In genomic region chr1:109773203-109773899, GRCh38 we compare ENCODE assay signal across 8 cellular contexts. TPM values are rescaled to one million over a fixed set of nuclear protein-coding genes. Genes with fewer than 3 reads are reported as not detected.
DNase-seq lines count a peak whose midpoint lies in the region; ATAC-seq lines count a peak whose summit lies in the region.

No MANE protein-coding gene starts in this region.

- intact Hi-C loops in posterior vena cava (cut with DNase I) (loop anchor here (5.0 to 10.0 kb wide), 2 partner anchors 136 to 229 kb away; partner anchors contain the start of gene GNAI3 (in 1 of the 2)), aorta (cut with DNase I) (loop anchor here (2.0 kb wide), 2 partner anchors 133 to 227 kb away; no protein-coding TSS in a partner anchor)

- H3K27me3 ChIP-seq in aorta (ENCODE audit: control insufficient read depth in 1 of 2, insufficient read depth in 2 of 2, low read length in 1 of 2), result no peaks in the 10 kb centered on the region

- no peaks in the 10 kb centered on the region for H3K36me3 ChIP-seq in aorta (ENCODE audit: control insufficient read depth in 1 of 2, insufficient read depth in 2 of 2, low read length in 1 of 2)

- no peaks in the 10 kb centered on the region for H3K9me3 ChIP-seq in aorta (ENCODE audit: control insufficient read depth, low read length)

- peak; percentile 78 for ATAC-seq in GM21723 (IDR thresholded peaks at IDR 0.05; ENCODE audit: unreplicated experiment)
- peak; percentile 89 for ATAC-seq in aorta (ENCODE audit: low FRiP score)

- H3K4me3 ChIP-seq in aorta (ENCODE audit: low read length in 2 of 2), result no peak overlapping the region

- DNase-seq in DMS153 treated with DMSO at 0.1 percent for 48 hours (lab: John Stamatoyannopoulos, UW; ENCODE audit: unreplicated experiment), result peak; percentile 65
- peak; percentile 83 for DNase-seq in MV-4-11 (lab: John Stamatoyannopoulos, UW)
- DNase-seq in SK-N-DZ (ENCODE audit: low spot score), result peak; percentile 86
- DNase-seq in activated naive CD4-positive, alpha-beta T cell treated with Interleukin-2 at 50 U/mL for 16 hours, result peak; percentile 70
- DNase-seq in glomerular visceral epithelial cell (ENCODE audit: extremely low spot score), result peak; percentile 80
- DNase-seq in posterior vena cava (ENCODE audit: low spot score), result peak; percentile 92
- DNase-seq in aorta, result peak; percentile 90

- no peaks in the 10 kb centered on the region for H3K4me1 ChIP-seq in aorta (ENCODE audit: control insufficient read depth in 1 of 2, insufficient read depth in 2 of 2, low read length in 2 of 2)

- WGBS in aorta, 2 donors, result 40 to 42% methylated on average over 17 of the region's 17 CpGs

- no peak overlapping the region for H3K27ac ChIP-seq in aorta (ENCODE audit: low read depth in 1 of 2, low read length in 2 of 2)

RNA-seq across cellular contexts. Expression of gene EPS8L3, which starts 9.6 kb away (rescaled TPM):
- polyA plus RNA-seq in SK-N-DZ (2014; cell fraction: cytosol; rRNA removed), result 0.63 and 1.2 TPM in 2 replicates
- 0.64 and 21.2 TPM in 2 replicates for polyA plus RNA-seq in SK-N-DZ (2014; cell fraction: nucleus; rRNA removed)
- total RNA-seq in posterior vena cava (not detected), aorta (not detected)
- 10 to 100 TPM in 1 of 2 donors, under 1 TPM in 1; 0.46 to 36.7 TPM for polyA plus RNA-seq in aorta

RNA-seq across cellular contexts. Expression of gene GSTM3, which starts 32.5 kb away (rescaled TPM):
- polyA plus RNA-seq in SK-N-DZ (2014; cell fraction: cytosol; rRNA removed), result 127 and 135 TPM in 2 replicates
- 72.0 and 83.5 TPM in 2 replicates for polyA plus RNA-seq in SK-N-DZ (2014; cell fraction: nucleus; rRNA removed)
- 10 to 100 TPM; 35.1 to 52.2 TPM for total RNA-seq in posterior vena cava
- total RNA-seq in aorta, result 10 to 100 TPM; 17.9 to 56.5 TPM
- 100 to 1,000 TPM in 1 of 2 donors, 10 to 100 TPM in 1; 75.7 to 146 TPM for polyA plus RNA-seq in aorta
